Comparison of ENCODE assay signal across 1 cellular context in genomic region chr7:74003609-74004008, GRCh38.
TF ChIP-seq lines count a peak whose summit lies in the region.

No MANE protein-coding gene starts in this region.

TF ChIP-seq in K562, 482 proteins besides CTCF, POLR2A, EP300 and RAD21:
- TF ChIP-seq ATF3 (IDR thresholded peaks at IDR 0.05) (peak; percentile 41; the same call in 1 of the 2 replicates), ATF3 (CRISPR knock-in tag; conservative IDR thresholded peaks at IDR 0.05) (no peak), MIER1 (IDR thresholded peaks at IDR 0.05; ENCODE audit: low read depth) (no peak), CEBPG (CRISPR knock-in tag; IDR thresholded peaks at IDR 0.05) (no peak), CEBPG (tag; conservative IDR thresholded peaks at IDR 0.05 in 1 of 2, IDR thresholded peaks at IDR 0.05 in 1 of 2) (0 out of 4 replicates have a peak, but pooled peaks of 1 of the 2 experiments have one; percentile 25)
